In genomic region chr4:182492456-182492855, GRCh38 we compare ENCODE assay signal across 9 cellular contexts.
DNase-seq lines count a peak whose midpoint lies in the region; ATAC-seq and TF ChIP-seq lines count a peak whose summit lies in the region.
"Had no signal": no experiment of that assay in that cellular context is flagged by ENCODE, and none has a peak within 500 bp of the region (broad histone marks: within the 10 kb centered on the region; RNA-seq: fewer than 3 reads in every experiment).

No MANE protein-coding gene starts in this region.

- H3K4me3 ChIP-seq in mammary epithelial cell (replicated peaks in 1 of 3; ENCODE audit: insufficient read depth in 1 of 3, low read depth in 2 of 3, low read length in 3 of 3) = no peak overlapping the region
- peak overlapping the region; percentile 6 to 37 (median 26) for H3K4me3 ChIP-seq in gastrocnemius medialis
- H3K4me3 ChIP-seq in BE2C (ENCODE audit: low read depth, low read length) = no peak overlapping the region

- no peak overlapping the region for H2AFZ ChIP-seq in mammary epithelial cell (ENCODE audit: low read depth, low read length)

- dilution Hi-C loops in mammary epithelial cell (cut with HindIII; ENCODE audit: low sequenced_read_pairs) = no loop called here

- no peaks in the 10 kb centered on the region for H3K27me3 ChIP-seq in mammary epithelial cell (ENCODE audit: insufficient read depth, low read length)
- no peaks in the 10 kb centered on the region for H3K27me3 ChIP-seq in gastrocnemius medialis
- no peaks in the 10 kb centered on the region for H3K27me3 ChIP-seq in BE2C

- in situ Hi-C loops in mammary epithelial cell (cut with MboI; ENCODE audit: low sequenced_read_pairs in 2 of 2) (no loop called here), gastrocnemius medialis (cut with MboI; ENCODE audit: low sequenced_read_pairs in 4 of 4) (no loop called here)

- H4K20me1 ChIP-seq in mammary epithelial cell (ENCODE audit: insufficient read depth, low read length) = no peaks in the 10 kb centered on the region

- peak overlapping the region; percentile 34 for H3K4me2 ChIP-seq in mammary epithelial cell (ENCODE audit: insufficient read depth, low read depth, low read length)

- WGBS in mammary epithelial cell (ENCODE audit: low coverage, missing lambda C conversion rate) = 4% methylated on average over 3 of the region's 3 CpGs

- no peak for TF ChIP-seq POLR2A in gastrocnemius medialis (IDR thresholded peaks at IDR 0.05)

- H3K4me1 Mint-ChIP-seq in activated T-helper 1 cell treated with anti-CD3 and anti-CD28 coated beads, Interleukin-12 subunit alpha, Interleukin-12 subunit beta, Interleukin-2, Interleukin-4 antibody, amounts not matched to agents 30 ng/mL and 10 ng/mL and 1 ng/mL, durations not matched to agents 14 hours and 24 hours and 36 hours (ENCODE audit: low read depth) = peaks cover 5% of the 10 kb centered on the region

- peaks cover 1% of the 10 kb centered on the region for H3K27me3 Mint-ChIP-seq in activated T-helper 1 cell treated with anti-CD3 and anti-CD28 coated beads, Interleukin-12 subunit alpha, Interleukin-12 subunit beta, Interleukin-2, Interleukin-4 antibody, amounts not matched to agents 30 ng/mL and 10 ng/mL and 1 ng/mL, durations not matched to agents 14 hours and 24 hours and 36 hours (ENCODE audit: insufficient read depth)

- BruUV-seq in mammary epithelial cell (replicated peaks; lab: Mats Ljungman, UMichigan) = no TSS peak

- no peaks in the 10 kb centered on the region for H3K36me3 ChIP-seq in mammary epithelial cell (ENCODE audit: insufficient read depth, low read length)
- H3K36me3 ChIP-seq in gastrocnemius medialis = no peaks in the 10 kb centered on the region
- no peaks in the 10 kb centered on the region for H3K36me3 ChIP-seq in BE2C

- H3K27ac Mint-ChIP-seq in activated T-helper 1 cell treated with anti-CD3 and anti-CD28 coated beads, Interleukin-12 subunit alpha, Interleukin-12 subunit beta, Interleukin-2, Interleukin-4 antibody, amounts not matched to agents 30 ng/mL and 10 ng/mL and 1 ng/mL, durations not matched to agents 14 hours and 24 hours and 36 hours = no peak overlapping the region

- intact Hi-C loops in mammary epithelial cell (cut with micrococcal nuclease) = no loop called here
- intact Hi-C loops in gastrocnemius medialis (cut with DNase I; ENCODE audit: low total_unique reads) = no loop called here
- intact Hi-C loops in activated T-helper 1 cell treated with anti-CD3 and anti-CD28 coated beads, Interleukin-12 subunit alpha, Interleukin-12 subunit beta, Interleukin-2, Interleukin-4 antibody, amounts not matched to agents 30 ng/mL and 10 ng/mL and 1 ng/mL, durations not matched to agents 14 hours and 24 hours and 36 hours (cut with micrococcal nuclease) = no loop called here
- intact Hi-C loops in Right ventricle myocardium inferior (cut with DNase I) = no loop called here

- H3K27ac ChIP-seq in mammary epithelial cell (ENCODE audit: insufficient read depth, low read depth, low read length) (no peak overlapping the region), gastrocnemius medialis (peak overlapping the region in 2 of 4 donors; percentile 9 to 47)

- H3K4me1 ChIP-seq in mammary epithelial cell (ENCODE audit: insufficient read depth, low read length) (no peaks in the 10 kb centered on the region), gastrocnemius medialis (peaks cover 17 to 27% of the 10 kb centered on the region in 2 donors), BE2C (peaks cover 5% of the 10 kb centered on the region)

- H3K9ac ChIP-seq in mammary epithelial cell (ENCODE audit: insufficient read depth, low read length) = no peak overlapping the region

- no peak overlapping the region for H3K4me3 Mint-ChIP-seq in activated T-helper 1 cell treated with anti-CD3 and anti-CD28 coated beads, Interleukin-12 subunit alpha, Interleukin-12 subunit beta, Interleukin-2, Interleukin-4 antibody, amounts not matched to agents 30 ng/mL and 10 ng/mL and 1 ng/mL, durations not matched to agents 14 hours and 24 hours and 36 hours

- ATAC-seq in GM19351 (IDR thresholded peaks at IDR 0.05; ENCODE audit: unreplicated experiment) = peak; percentile 56
- ATAC-seq in HG03175 (IDR thresholded peaks at IDR 0.05; ENCODE audit: unreplicated experiment) = peak; percentile 58
- ATAC-seq in gastrocnemius medialis = peak; percentile 47 to 75
- no peak for ATAC-seq in Right ventricle myocardium inferior

- CTCF ChIA-PET in mammary epithelial cell (lab: Charles Lee; ENCODE audit: low non-redundant PET) = no interaction called here

- H3K9me3 Mint-ChIP-seq in activated T-helper 1 cell treated with anti-CD3 and anti-CD28 coated beads, Interleukin-12 subunit alpha, Interleukin-12 subunit beta, Interleukin-2, Interleukin-4 antibody, amounts not matched to agents 30 ng/mL and 10 ng/mL and 1 ng/mL, durations not matched to agents 14 hours and 24 hours and 36 hours = no peaks in the 10 kb centered on the region

- H3K79me2 ChIP-seq in mammary epithelial cell (ENCODE audit: insufficient read depth, low read length) = no peaks in the 10 kb centered on the region

- H3K36me3 Mint-ChIP-seq in activated T-helper 1 cell treated with anti-CD3 and anti-CD28 coated beads, Interleukin-12 subunit alpha, Interleukin-12 subunit beta, Interleukin-2, Interleukin-4 antibody, amounts not matched to agents 30 ng/mL and 10 ng/mL and 1 ng/mL, durations not matched to agents 14 hours and 24 hours and 36 hours (ENCODE audit: low read depth) = no peaks in the 10 kb centered on the region

- H3K9me3 ChIP-seq in mammary epithelial cell (replicated peaks; ENCODE audit: insufficient read depth, low read length) (no peaks in the 10 kb centered on the region), gastrocnemius medialis (no peaks in the 10 kb centered on the region), BE2C (no peaks in the 10 kb centered on the region)

- TF ChIP-seq CTCF in mammary epithelial cell (conservative IDR thresholded peaks at IDR 0.05 in 1 of 2, IDR thresholded peaks at IDR 0.05 in 1 of 2; ENCODE audit: extremely low read depth in 1 of 2, insufficient read depth in 1 of 2, low read depth in 1 of 2, low read length in 2 of 2) = no peak
- no peak for TF ChIP-seq CTCF in gastrocnemius medialis (IDR thresholded peaks at IDR 0.05 in 4 of 5, conservative IDR thresholded peaks at IDR 0.05 in 1 of 5)
- no peak for TF ChIP-seq CTCF in BE2C (IDR thresholded peaks at IDR 0.05; ENCODE audit: low read depth, low read length)

- DNase-seq in mammary epithelial cell = peak; percentile 12
- DNase-seq in gastrocnemius medialis = no peak
- no peak for DNase-seq in BE2C
- no peak for DNase-seq in activated T-helper 1 cell treated with anti-CD3 and anti-CD28 coated beads, Interleukin-12 subunit alpha, Interleukin-12 subunit beta, Interleukin-2, Interleukin-4 antibody, amounts not matched to agents 30 ng/mL and 10 ng/mL and 1 ng/mL, durations not matched to agents 14 hours and 24 hours and 36 hours (ENCODE audit: low spot score)
- DNase-seq in NCI-H510A (lab: John Stamatoyannopoulos, UW) = no peak
- DNase-seq in Right ventricle myocardium inferior (ENCODE audit: missing footprints) = no peak
- DNase-seq: activated gamma-delta T cell treated with Interleukin-2 at 50 U/mL for 16 hours had no signal

Comparison
In these comparisons a context has a peak if more than half of its experiments do, and no peak if none do; other contexts are left out.
1. H3K4me3 ChIP-seq: peak in gastrocnemius medialis (4 of 4); none in mammary epithelial cell (0 of 3) and BE2C (single experiment).